ENCODE assay signal across 34 cellular contexts in genomic region chr3:111454551-111454950, GRCh38.
"Had no signal": no experiment of that assay in that cellular context is flagged by ENCODE, and none has a peak within 500 bp of the region (broad histone marks: within the 10 kb centered on the region; RNA-seq: fewer than 3 reads in every experiment).

No MANE protein-coding gene starts in this region.

- H3K4me3 ChIP-seq: adrenal gland, breast epithelium, cardiac muscle cell, colonic mucosa, esophagus squamous epithelium, gastroesophageal sphincter, heart right ventricle had no signal

- ATAC-seq: activated CD4-positive, CD25-positive, alpha-beta regulatory T cell treated with anti-CD3 and anti-CD28 coated beads, Interleukin-2, amount 50 U/mL, for 24 hours; activated naive CD8-positive, alpha-beta T cell treated with anti-CD3 and anti-CD28 coated beads, Interleukin-2, amount 50 U/mL, for 24 hours; activated T-cell treated with anti-CD3 and anti-CD28 coated beads, Interleukin-2, amount 50 U/mL, for 72 hours; activated T-helper 17 cell treated with anti-CD3 and anti-CD28 coated beads, Interleukin-2, amount 50 U/mL, for 72 hours; gastroesophageal sphincter; heart right ventricle; T-helper 17 cell had no signal

- H3K9me3 ChIP-seq: adrenal gland, breast epithelium, colonic mucosa, esophagus squamous epithelium, gastroesophageal sphincter had no signal

- FAIRE-seq: endometrium, endothelial cell of umbilical vein had no signal

- DNase-seq: activated B cell treated with CpG ODN at 0.5 μM for 24 hours; activated CD4-positive, alpha-beta T cell treated with anti-CD3 and anti-CD28 coated beads for 48 hours; activated CD4-positive, alpha-beta T cell treated with anti-CD3 and anti-CD28 coated beads, Interleukin-2, amount 50 U/mL, for 1 hour; activated CD4-positive, alpha-beta T cell treated with anti-CD3 and anti-CD28 coated beads, Interleukin-2, amount 50 U/mL, for 48 hours; activated CD8-positive, alpha-beta memory T cell treated with anti-CD3 and anti-CD28 coated beads, Interleukin-2, amount 50 U/mL, for 48 hours; activated effector memory CD4-positive, alpha-beta T cell treated with Interleukin-2 at 50 U/mL for 16 hours; activated naive CD4-positive, alpha-beta T cell treated with anti-CD3 and anti-CD28 coated beads for 36 hours; activated naive CD8-positive, alpha-beta T cell treated with anti-CD3 and anti-CD28 coated beads for 36 hours; activated naive CD8-positive, alpha-beta T cell treated with anti-CD3 and anti-CD28 coated beads, Interleukin-2, amount 50 U/mL, for 24 hours; activated T-cell treated with anti-CD3 and anti-CD28 coated beads for 4 hours; activated T-cell treated with anti-CD3 and anti-CD28 coated beads, Interleukin-2, amount 50 U/mL, for 24 hours; activated T-cell treated with anti-CD3 and anti-CD28 coated beads, Interleukin-2, amount 50 U/mL, for 72 hours; adrenal gland; amygdala; aorta; central memory CD4-positive, alpha-beta T cell; cerebellar nuclear complex; colonic mucosa; effector CD8-positive, alpha-beta T cell; esophagus squamous epithelium; foreskin melanocyte; heart right ventricle; T-helper 1 cell; T-helper 17 cell; T1000; WERI-Rb-1 had no signal

- H3K27me3 ChIP-seq: adrenal gland, breast epithelium, cardiac muscle cell, colonic mucosa, esophagus squamous epithelium, gastroesophageal sphincter, heart right ventricle had no signal

- H3K4me1 ChIP-seq: adrenal gland, breast epithelium, colonic mucosa, esophagus squamous epithelium, gastroesophageal sphincter, heart right ventricle had no signal

- H3K27ac ChIP-seq: adrenal gland, breast epithelium, cardiac muscle cell, colonic mucosa, epithelial cell of prostate, esophagus squamous epithelium, gastroesophageal sphincter, heart right ventricle, WERI-Rb-1 had no signal

- H3K36me3 ChIP-seq: adrenal gland, breast epithelium, cardiac muscle cell, colonic mucosa, esophagus squamous epithelium, gastroesophageal sphincter, heart right ventricle, WERI-Rb-1 had no signal
